Comparison of ENCODE assay signal across 7 cellular contexts in the genomic region with DNA sequence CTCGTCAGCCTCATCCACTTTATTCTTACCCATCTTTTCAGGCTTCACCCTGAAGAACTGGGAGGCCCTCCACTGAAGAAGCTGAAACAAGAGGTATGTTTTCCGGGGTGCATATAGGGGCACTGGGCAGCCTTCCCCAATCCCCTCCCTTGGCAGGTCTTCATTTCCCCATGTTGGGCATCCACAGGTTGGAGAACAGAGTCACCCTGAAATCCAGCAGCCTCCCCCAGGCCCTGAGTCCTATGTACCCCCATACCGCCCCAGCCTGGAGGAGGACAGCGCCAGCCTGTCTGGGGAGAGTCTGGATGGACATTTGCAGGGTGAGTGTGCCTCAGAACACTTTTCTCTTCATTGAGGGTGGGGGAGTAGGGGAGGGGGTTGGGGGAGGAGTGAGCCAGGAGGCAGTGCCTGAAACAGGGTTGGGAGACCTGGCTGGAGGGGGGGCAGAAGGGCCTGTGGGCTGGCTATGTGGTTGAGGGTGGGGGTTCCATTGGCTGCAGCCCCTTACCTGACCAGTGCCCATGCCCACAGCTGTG.
DNase-seq lines count a peak whose midpoint lies in the region; ATAC-seq lines count a peak whose summit lies in the region.
"Had no signal": no experiment of that assay in that cellular context is flagged by ENCODE, and none has a peak within 500 bp of the region (broad histone marks: within the 10 kb centered on the region; RNA-seq: fewer than 3 reads in every experiment).

No MANE protein-coding gene starts in this region.

- H3K4me3 Mint-ChIP-seq in stimulated activated naive CD8-positive, alpha-beta T cell treated with anti-CD3 and anti-CD28 coated beads, Interleukin-15, amount 100 ng/mL, for 72 hours = peak overlapping the region; percentile 89 to 93

- ATAC-seq in stimulated activated naive CD8-positive, alpha-beta T cell treated with anti-CD3 and anti-CD28 coated beads, Interleukin-15, amount 100 ng/mL, for 72 hours = no peak
- ATAC-seq in HG03025 (IDR thresholded peaks at IDR 0.05; ENCODE audit: low FRiP score, unreplicated experiment) = no peak

- peak; percentile 29 for DNase-seq in activated CD4-positive, CD25-positive, alpha-beta regulatory T cell treated with anti-CD3 and anti-CD28 coated beads, Interleukin-2, amount 50 U/mL, for 72 hours
- no peak for DNase-seq in activated CD4-positive, CD25-positive, alpha-beta regulatory T cell (lab: John Stamatoyannopoulos, UW)
- DNase-seq in effector memory CD4-positive, alpha-beta T cell = no peak
- DNase-seq in stimulated activated naive CD8-positive, alpha-beta T cell treated with anti-CD3 and anti-CD28 coated beads, Interleukin-15, amount 100 ng/mL, for 72 hours = no peak
- DNase-seq in retina = no peak

- peaks cover 30% of the 10 kb centered on the region for H3K36me3 ChIP-seq in effector memory CD4-positive, alpha-beta T cell (ENCODE audit: control insufficient read depth, insufficient read depth, low read length)

- no peaks in the 10 kb centered on the region for H3K27me3 ChIP-seq in effector memory CD4-positive, alpha-beta T cell (replicated peaks; ENCODE audit: control insufficient read depth, insufficient read depth, low read length, poor library complexity, severe bottlenecking)

- no peaks in the 10 kb centered on the region for H3K9me3 ChIP-seq in effector memory CD4-positive, alpha-beta T cell (ENCODE audit: control insufficient read depth, low read length)

- H3K4me3 ChIP-seq in effector memory CD4-positive, alpha-beta T cell (ENCODE audit: insufficient read depth, low read depth, low read length, poor library complexity, severe bottlenecking) = no peak overlapping the region

- peak overlapping the region; percentile 37 to 84 for H3K27ac Mint-ChIP-seq in stimulated activated naive CD8-positive, alpha-beta T cell treated with anti-CD3 and anti-CD28 coated beads, Interleukin-15, amount 100 ng/mL, for 72 hours

- H3K4me1 ChIP-seq in effector memory CD4-positive, alpha-beta T cell (ENCODE audit: control insufficient read depth, insufficient read depth, low read length, poor library complexity, severe bottlenecking) = peaks cover 24% of the 10 kb centered on the region

- H3K27ac ChIP-seq in effector memory CD4-positive, alpha-beta T cell (ENCODE audit: insufficient read depth, low read length, poor library complexity, severe bottlenecking) = peak overlapping the region; percentile 58
- H3K27ac ChIP-seq: HL-60 had no signal

- H3K4me1 Mint-ChIP-seq in stimulated activated naive CD8-positive, alpha-beta T cell treated with anti-CD3 and anti-CD28 coated beads, Interleukin-15, amount 100 ng/mL, for 72 hours = peaks cover 76% of the 10 kb centered on the region

- no peaks in the 10 kb centered on the region for H3K27me3 Mint-ChIP-seq in stimulated activated naive CD8-positive, alpha-beta T cell treated with anti-CD3 and anti-CD28 coated beads, Interleukin-15, amount 100 ng/mL, for 72 hours

- H3K9me3 Mint-ChIP-seq in stimulated activated naive CD8-positive, alpha-beta T cell treated with anti-CD3 and anti-CD28 coated beads, Interleukin-15, amount 100 ng/mL, for 72 hours = no peaks in the 10 kb centered on the region
